In the genomic region with DNA sequence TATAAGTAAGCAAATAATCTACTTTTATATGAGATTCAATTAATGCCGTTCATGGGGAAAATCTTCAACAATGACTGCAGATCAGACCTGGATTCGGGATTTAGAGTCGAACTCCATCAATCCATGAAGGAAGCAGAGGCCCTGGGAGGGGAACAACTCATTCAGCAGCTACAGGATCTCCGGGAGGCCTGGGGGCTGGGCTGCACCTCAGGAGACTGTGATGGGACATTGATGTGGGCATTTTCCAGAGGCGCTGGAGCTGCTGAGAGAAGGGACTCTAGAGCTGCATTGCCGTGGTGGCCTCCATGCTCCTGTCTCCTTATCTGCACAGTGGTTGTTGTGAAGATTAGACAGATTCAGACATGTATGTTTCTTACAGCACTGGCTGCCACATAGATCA, we compare ENCODE assay signal across 28 cellular contexts.
"Had no signal": no experiment of that assay in that cellular context is flagged by ENCODE, and none has a peak within 500 bp of the region (broad histone marks: within the 10 kb centered on the region; RNA-seq: fewer than 3 reads in every experiment).

No MANE protein-coding gene starts in this region.

- DNase-seq: hypothalamus; immature natural killer cell; kidney; left ventricle myocardium inferior; naive B cell; natural killer cell; nephron progenitor cell; pancreas; posterior cingulate gyrus; retina; right cardiac atrium; stimulated activated CD4-positive, alpha-beta T cell treated with anti-CD3 and anti-CD28 coated beads, Interleukin-12 subunit alpha, Interleukin-12 subunit beta, amount 100 ng/mL, for 4 hours; stimulated activated CD4-positive, alpha-beta T cell treated with anti-CD3 and anti-CD28 coated beads, Interleukin-15, amount 100 ng/mL, for 24 hours; stimulated activated CD4-positive, alpha-beta T cell treated with anti-CD3 and anti-CD28 coated beads, Interleukin-2, amount 100 ng/mL, for 24 hours; stimulated activated CD4-positive, alpha-beta T cell treated with anti-CD3 and anti-CD28 coated beads, Interleukin-4, amount 100 ng/mL, for 1 hour; stimulated activated naive B cell treated with anti-CD40 and anti-IgM and Interleukin-4, amounts not matched to agents 10 μg/mL and 1 μg/mL and 100 μg/mL, for 72 hours; stimulated activated naive CD8-positive, alpha-beta T cell treated with anti-CD3 and anti-CD28 coated beads, Interleukin-15, Interleukin-2, amounts not matched to agents 100 U/mL and 50 U/mL, for 24 hours; stomach; tibial artery; trophoblast cell; uterus had no signal

- H3K36me3 Mint-ChIP-seq: immature natural killer cell, memory B cell, natural killer cell, neural progenitor cell had no signal

- H3K27ac ChIP-seq: left ventricle myocardium inferior, neural progenitor cell, pancreas, prostate gland, skin epidermis, stomach, suprapubic skin, thoracic aorta, tibial artery, uterus had no signal

- H3K27ac Mint-ChIP-seq: immature natural killer cell; memory B cell; natural killer cell; nephron progenitor cell; neural progenitor cell; stimulated activated naive B cell treated with anti-CD40 and anti-IgM and Interleukin-4, amounts not matched to agents 10 μg/mL and 1 μg/mL and 100 μg/mL, for 72 hours had no signal

- ATAC-seq: natural killer cell; pancreas; right cardiac atrium; sciatic nerve; stimulated activated naive B cell treated with anti-CD40 and anti-IgM and Interleukin-4, amounts not matched to agents 10 μg/mL and 1 μg/mL and 100 μg/mL, for 72 hours; stimulated activated naive CD8-positive, alpha-beta T cell treated with anti-CD3 and anti-CD28 coated beads, Interleukin-15, Interleukin-2, amounts not matched to agents 100 U/mL and 50 U/mL, for 24 hours had no signal

- H3K9me3 ChIP-seq: pancreas, prostate gland, suprapubic skin, uterus had no signal

- H3K36me3 ChIP-seq: left ventricle myocardium inferior, neural progenitor cell, pancreas, prostate gland, stomach, suprapubic skin, thoracic aorta, tibial artery, uterus had no signal

- H3K4me3 ChIP-seq: left ventricle myocardium inferior, neural progenitor cell, pancreas, prostate gland, skin epidermis, stomach, suprapubic skin, thoracic aorta, tibial artery, uterus had no signal

- H3K27me3 ChIP-seq: neural progenitor cell, stomach, suprapubic skin, tibial artery had no signal

- H3K4me3 Mint-ChIP-seq: memory B cell; naive B cell; natural killer cell; nephron progenitor cell; neural progenitor cell; stimulated activated naive B cell treated with anti-CD40 and anti-IgM and Interleukin-4, amounts not matched to agents 10 μg/mL and 1 μg/mL and 100 μg/mL, for 72 hours had no signal

- H3K4me1 Mint-ChIP-seq: memory B cell, nephron progenitor cell, neural progenitor cell had no signal

- H3K4me1 ChIP-seq: left ventricle myocardium inferior, neural progenitor cell, pancreas, prostate gland, stomach, suprapubic skin, tibial artery, uterus had no signal
